Comparison of ENCODE assay signal across 8 cellular contexts in genomic region chrX:18886344-18887161, GRCh38.
DNase-seq lines count a peak whose midpoint lies in the region; ATAC-seq and TF ChIP-seq lines count a peak whose summit lies in the region.

No MANE protein-coding gene starts in this region.

- DNase-seq in COR-L47 (lab: John Stamatoyannopoulos, UW) (peak; percentile 33), Panc1 (ENCODE audit: low read depth, low spot score) (peak; percentile 15), head of caudate nucleus (peak in 40 of 42 donors; percentile 41 to 83 (median 60)), DMS153 treated with DMSO at 0.1 percent for 48 hours (lab: John Stamatoyannopoulos, UW; ENCODE audit: unreplicated experiment) (no peak)
- DNase-seq in activated naive CD4-positive, alpha-beta T cell treated with anti-CD3 and anti-CD28 coated beads, Interleukin-2, amount 50 U/mL, for 16 hours: peak; percentile 46

- H3K27ac ChIP-seq in Panc1 (ENCODE audit: low read length) (no peak overlapping the region), parathyroid adenoma (peak overlapping the region; percentile 57)

- H3K4me1 ChIP-seq in Panc1 (ENCODE audit: control insufficient read depth, insufficient read depth, low read length): no peaks in the 10 kb centered on the region
- peaks cover 5% of the 10 kb centered on the region for H3K4me1 ChIP-seq in parathyroid adenoma

- no peak overlapping the region for H3K9ac ChIP-seq in parathyroid adenoma

- H3K36me3 ChIP-seq in Panc1 (ENCODE audit: control insufficient read depth, insufficient read depth, low read length) (no peaks in the 10 kb centered on the region), parathyroid adenoma (ENCODE audit: control insufficient read depth, insufficient read depth, low read length) (no peaks in the 10 kb centered on the region)

- CTCF ChIA-PET in Panc1 (lab: Charles Lee): interaction anchor here (0.6 kb wide), 2 partner anchors 226 to 472 kb away, joined by 6 to 10 read pairs; no protein-coding TSS in a partner anchor

- H3K9me3 ChIP-seq in Panc1 (ENCODE audit: control insufficient read depth, insufficient read depth, low read depth, low read length): no peaks in the 10 kb centered on the region
- H3K9me3 ChIP-seq in parathyroid adenoma (ENCODE audit: control insufficient read depth, low read length): no peaks in the 10 kb centered on the region

- no TSS peak for BruUV-seq in Panc1 (replicated peaks; lab: Mats Ljungman, UMichigan)

- H3K27me3 ChIP-seq in Panc1 (ENCODE audit: control insufficient read depth, insufficient read depth, low read length) (no peaks in the 10 kb centered on the region), parathyroid adenoma (ENCODE audit: control insufficient read depth, insufficient read depth, low read length) (no peaks in the 10 kb centered on the region)

- H2AFZ ChIP-seq in parathyroid adenoma: peak overlapping the region; percentile 91

- H3K79me2 ChIP-seq in parathyroid adenoma: no peaks in the 10 kb centered on the region

- H3K4me3 ChIP-seq in Panc1 (ENCODE audit: low read depth in 2 of 2, low read length in 2 of 2) (peak overlapping the region; percentile 13 to 26; a peak in 3 of 4 replicates), parathyroid adenoma (ENCODE audit: low read depth, low read length) (peak overlapping the region; percentile 40)

- in situ Hi-C loops in Panc1 (cut with HindIII; ENCODE audit: low pct_unique_long_range_greater_than_20kb, low sequenced_read_pairs): no loop called here

- intact Hi-C loops in Panc1 (cut with micrococcal nuclease; ENCODE audit: unreplicated experiment) (loop anchor here (10.0 kb wide), 1 partner anchor 492 kb away; no protein-coding TSS in a partner anchor), head of caudate nucleus (cut with DNase I) (no loop called here)

- POLR2A ChIA-PET in Panc1 (lab: Charles Lee): no interaction called here

- peak overlapping the region; percentile 63 for H3K4me2 ChIP-seq in parathyroid adenoma (ENCODE audit: low read length)

- peak; percentile 73 for ATAC-seq in GM19395 (IDR thresholded peaks at IDR 0.05; ENCODE audit: unreplicated experiment)
- ATAC-seq in HG03457 (IDR thresholded peaks at IDR 0.05; ENCODE audit: unreplicated experiment): peak; percentile 71
- ATAC-seq in Panc1: peak; percentile 86

- peak; percentile 61 for TF ChIP-seq CTCF in Panc1 (IDR thresholded peaks at IDR 0.05)
- peak; percentile 54 for TF ChIP-seq CTCF in parathyroid adenoma (IDR thresholded peaks at IDR 0.05)
